In genomic region chr19:13015361-13016231, GRCh38 we compare ENCODE assay signal across 1 cellular context.
TF ChIP-seq lines count a peak whose summit lies in the region.

No MANE protein-coding gene starts in this region.

TF ChIP-seq in H1, 55 proteins besides CTCF, POLR2A, EP300 and RAD21:
- TF ChIP-seq RNF2 (IDR thresholded peaks at IDR 0.05; ENCODE audit: borderline replicate concordance, low read depth, low read length, missing control alignments, poor library complexity, severe bottlenecking) (peak; percentile 24), TAF1 (IDR thresholded peaks at IDR 0.05; ENCODE audit: low read depth, low read length) (no peak), MAX (IDR thresholded peaks at IDR 0.05) (0 out of 2 replicates have a peak, but pooled peaks have one; percentile 13), CBX5 (IDR thresholded peaks at IDR 0.05; ENCODE audit: low read depth, low read length) (no peak), EGR1 (IDR thresholded peaks at IDR 0.05; ENCODE audit: borderline replicate concordance, low read depth, low read length) (peak; percentile 69; the same call in 1 of the 2 replicates), YY1 (IDR thresholded peaks at IDR 0.05; ENCODE audit: low read depth, low read length) (0 out of 2 replicates have a peak, but pooled peaks have one; percentile 12), CTBP2 (IDR thresholded peaks at IDR 0.05; ENCODE audit: borderline replicate concordance, insufficient read depth, insufficient read length, low read length) (peak; percentile 63), KDM5A (IDR thresholded peaks at IDR 0.05; ENCODE audit: low read length) (no peak)
- TF ChIP-seq, protein P1, sequence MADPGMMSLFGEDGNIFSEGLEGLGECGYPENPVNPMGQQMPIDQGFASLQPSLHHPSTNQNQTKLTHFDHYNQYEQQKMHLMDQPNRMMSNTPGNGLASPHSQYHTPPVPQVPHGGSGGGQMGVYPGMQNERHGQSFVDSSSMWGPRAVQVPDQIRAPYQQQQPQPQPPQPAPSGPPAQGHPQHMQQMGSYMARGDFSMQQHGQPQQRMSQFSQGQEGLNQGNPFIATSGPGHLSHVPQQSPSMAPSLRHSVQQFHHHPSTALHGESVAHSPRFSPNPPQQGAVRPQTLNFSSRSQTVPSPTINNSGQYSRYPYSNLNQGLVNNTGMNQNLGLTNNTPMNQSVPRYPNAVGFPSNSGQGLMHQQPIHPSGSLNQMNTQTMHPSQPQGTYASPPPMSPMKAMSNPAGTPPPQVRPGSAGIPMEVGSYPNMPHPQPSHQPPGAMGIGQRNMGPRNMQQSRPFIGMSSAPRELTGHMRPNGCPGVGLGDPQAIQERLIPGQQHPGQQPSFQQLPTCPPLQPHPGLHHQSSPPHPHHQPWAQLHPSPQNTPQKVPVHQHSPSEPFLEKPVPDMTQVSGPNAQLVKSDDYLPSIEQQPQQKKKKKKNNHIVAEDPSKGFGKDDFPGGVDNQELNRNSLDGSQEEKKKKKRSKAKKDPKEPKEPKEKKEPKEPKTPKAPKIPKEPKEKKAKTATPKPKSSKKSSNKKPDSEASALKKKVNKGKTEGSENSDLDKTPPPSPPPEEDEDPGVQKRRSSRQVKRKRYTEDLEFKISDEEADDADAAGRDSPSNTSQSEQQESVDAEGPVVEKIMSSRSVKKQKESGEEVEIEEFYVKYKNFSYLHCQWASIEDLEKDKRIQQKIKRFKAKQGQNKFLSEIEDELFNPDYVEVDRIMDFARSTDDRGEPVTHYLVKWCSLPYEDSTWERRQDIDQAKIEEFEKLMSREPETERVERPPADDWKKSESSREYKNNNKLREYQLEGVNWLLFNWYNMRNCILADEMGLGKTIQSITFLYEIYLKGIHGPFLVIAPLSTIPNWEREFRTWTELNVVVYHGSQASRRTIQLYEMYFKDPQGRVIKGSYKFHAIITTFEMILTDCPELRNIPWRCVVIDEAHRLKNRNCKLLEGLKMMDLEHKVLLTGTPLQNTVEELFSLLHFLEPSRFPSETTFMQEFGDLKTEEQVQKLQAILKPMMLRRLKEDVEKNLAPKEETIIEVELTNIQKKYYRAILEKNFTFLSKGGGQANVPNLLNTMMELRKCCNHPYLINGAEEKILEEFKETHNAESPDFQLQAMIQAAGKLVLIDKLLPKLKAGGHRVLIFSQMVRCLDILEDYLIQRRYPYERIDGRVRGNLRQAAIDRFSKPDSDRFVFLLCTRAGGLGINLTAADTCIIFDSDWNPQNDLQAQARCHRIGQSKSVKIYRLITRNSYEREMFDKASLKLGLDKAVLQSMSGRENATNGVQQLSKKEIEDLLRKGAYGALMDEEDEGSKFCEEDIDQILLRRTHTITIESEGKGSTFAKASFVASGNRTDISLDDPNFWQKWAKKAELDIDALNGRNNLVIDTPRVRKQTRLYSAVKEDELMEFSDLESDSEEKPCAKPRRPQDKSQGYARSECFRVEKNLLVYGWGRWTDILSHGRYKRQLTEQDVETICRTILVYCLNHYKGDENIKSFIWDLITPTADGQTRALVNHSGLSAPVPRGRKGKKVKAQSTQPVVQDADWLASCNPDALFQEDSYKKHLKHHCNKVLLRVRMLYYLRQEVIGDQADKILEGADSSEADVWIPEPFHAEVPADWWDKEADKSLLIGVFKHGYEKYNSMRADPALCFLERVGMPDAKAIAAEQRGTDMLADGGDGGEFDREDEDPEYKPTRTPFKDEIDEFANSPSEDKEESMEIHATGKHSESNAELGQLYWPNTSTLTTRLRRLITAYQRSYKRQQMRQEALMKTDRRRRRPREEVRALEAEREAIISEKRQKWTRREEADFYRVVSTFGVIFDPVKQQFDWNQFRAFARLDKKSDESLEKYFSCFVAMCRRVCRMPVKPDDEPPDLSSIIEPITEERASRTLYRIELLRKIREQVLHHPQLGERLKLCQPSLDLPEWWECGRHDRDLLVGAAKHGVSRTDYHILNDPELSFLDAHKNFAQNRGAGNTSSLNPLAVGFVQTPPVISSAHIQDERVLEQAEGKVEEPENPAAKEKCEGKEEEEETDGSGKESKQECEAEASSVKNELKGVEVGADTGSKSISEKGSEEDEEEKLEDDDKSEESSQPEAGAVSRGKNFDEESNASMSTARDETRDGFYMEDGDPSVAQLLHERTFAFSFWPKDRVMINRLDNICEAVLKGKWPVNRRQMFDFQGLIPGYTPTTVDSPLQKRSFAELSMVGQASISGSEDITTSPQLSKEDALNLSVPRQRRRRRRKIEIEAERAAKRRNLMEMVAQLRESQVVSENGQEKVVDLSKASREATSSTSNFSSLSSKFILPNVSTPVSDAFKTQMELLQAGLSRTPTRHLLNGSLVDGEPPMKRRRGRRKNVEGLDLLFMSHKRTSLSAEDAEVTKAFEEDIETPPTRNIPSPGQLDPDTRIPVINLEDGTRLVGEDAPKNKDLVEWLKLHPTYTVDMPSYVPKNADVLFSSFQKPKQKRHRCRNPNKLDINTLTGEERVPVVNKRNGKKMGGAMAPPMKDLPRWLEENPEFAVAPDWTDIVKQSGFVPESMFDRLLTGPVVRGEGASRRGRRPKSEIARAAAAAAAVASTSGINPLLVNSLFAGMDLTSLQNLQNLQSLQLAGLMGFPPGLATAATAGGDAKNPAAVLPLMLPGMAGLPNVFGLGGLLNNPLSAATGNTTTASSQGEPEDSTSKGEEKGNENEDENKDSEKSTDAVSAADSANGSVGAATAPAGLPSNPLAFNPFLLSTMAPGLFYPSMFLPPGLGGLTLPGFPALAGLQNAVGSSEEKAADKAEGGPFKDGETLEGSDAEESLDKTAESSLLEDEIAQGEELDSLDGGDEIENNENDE (IDR thresholded peaks at IDR 0.05; ENCODE audit: insufficient replicate concordance, low read length) = no peak
